Comparison of ENCODE assay signal across 29 cellular contexts in genomic region chr3:133360476-133360875, GRCh38. TPM values are rescaled to one million over a fixed set of nuclear protein-coding genes. Genes with fewer than 3 reads are reported as not detected.
"Had no signal": no experiment of that assay in that cellular context is flagged by ENCODE, and none has a peak within 500 bp of the region (broad histone marks: within the 10 kb centered on the region; RNA-seq: fewer than 3 reads in every experiment).

No MANE protein-coding gene starts in this region.

- ATAC-seq: gastrocnemius medialis; heart right ventricle; left cardiac atrium; left lung; left ventricle myocardium superior; lower lobe of right lung; mucosa of descending colon; naive thymus-derived CD8-positive, alpha-beta T cell had no signal

- H3K9me3 Mint-ChIP-seq: dendritic cell treated with granulocyte-macrophage colony-stimulating factor and Interleukin-4, amounts not matched to agents 40 ng/mL and 50 ng/mL, for 4 days had no signal

- H3K4me1 Mint-ChIP-seq: mesothelial cell of epicardium; naive B cell; naive thymus-derived CD8-positive, alpha-beta T cell had no signal

- H3K36me3 ChIP-seq: esophagus squamous epithelium, gastrocnemius medialis, heart right ventricle, left lung, lower lobe of right lung had no signal

- H3K27ac Mint-ChIP-seq: dendritic cell treated with granulocyte-macrophage colony-stimulating factor and Interleukin-4, amounts not matched to agents 40 ng/mL and 50 ng/mL, for 4 days; mesothelial cell of epicardium; naive B cell; naive thymus-derived CD8-positive, alpha-beta T cell had no signal

- H3K36me3 Mint-ChIP-seq: mesothelial cell of epicardium had no signal

- H3K9me3 ChIP-seq: gastrocnemius medialis, lower lobe of right lung, mucosa of descending colon had no signal

- H3K4me3 ChIP-seq: esophagus squamous epithelium, gastrocnemius medialis, heart right ventricle, left lung, lower lobe of right lung, mucosa of descending colon had no signal

- DNase-seq: cortex of kidney; effector CD8-positive, alpha-beta T cell; esophagus squamous epithelium; foreskin fibroblast; foreskin melanocyte; gastrocnemius medialis; glutamatergic neuron; head of caudate nucleus; heart right ventricle; hippocampal formation; left cardiac atrium; left lung; left ventricle myocardium superior; lower lobe of right lung; mesenchymal stem cell; mucosa of descending colon; naive B cell; naive thymus-derived CD8-positive, alpha-beta T cell had no signal

- H3K27ac ChIP-seq: esophagus squamous epithelium, gastrocnemius medialis, heart right ventricle, left lung, lower lobe of right lung had no signal

- H3K4me1 ChIP-seq: esophagus squamous epithelium, gastrocnemius medialis, heart right ventricle, left lung, lower lobe of right lung had no signal

- H3K27me3 Mint-ChIP-seq: dendritic cell treated with granulocyte-macrophage colony-stimulating factor and Interleukin-4, amounts not matched to agents 40 ng/mL and 50 ng/mL, for 4 days; naive thymus-derived CD8-positive, alpha-beta T cell had no signal

- H3K27me3 ChIP-seq: esophagus squamous epithelium, gastrocnemius medialis, left lung had no signal

- H3K4me3 Mint-ChIP-seq: dendritic cell treated with granulocyte-macrophage colony-stimulating factor and Interleukin-4, amounts not matched to agents 40 ng/mL and 50 ng/mL, for 4 days; mesothelial cell of epicardium; naive B cell; naive thymus-derived CD8-positive, alpha-beta T cell had no signal

RNA-seq across cellular contexts. Expression of gene BFSP2, which starts 39.4 kb away (rescaled TPM):
- total RNA-seq: dermis microvascular lymphatic vessel endothelial cell; endothelial cell of umbilical vein; epithelial cell of proximal tubule; esophagus squamous epithelium; gastrocnemius medialis; glomerular endothelial cell; heart right ventricle; kidney epithelial cell; left cardiac atrium; left lung; left ventricle myocardium superior; lower leg skin; lower lobe of right lung; lung microvascular endothelial cell; mesenteric fat pad; mesothelial cell of epicardium; mucosa of descending colon; myocyte; naive thymus-derived CD8-positive, alpha-beta T cell had no signal
